11 cellular contexts compared by ENCODE assay signal in the genomic region with DNA sequence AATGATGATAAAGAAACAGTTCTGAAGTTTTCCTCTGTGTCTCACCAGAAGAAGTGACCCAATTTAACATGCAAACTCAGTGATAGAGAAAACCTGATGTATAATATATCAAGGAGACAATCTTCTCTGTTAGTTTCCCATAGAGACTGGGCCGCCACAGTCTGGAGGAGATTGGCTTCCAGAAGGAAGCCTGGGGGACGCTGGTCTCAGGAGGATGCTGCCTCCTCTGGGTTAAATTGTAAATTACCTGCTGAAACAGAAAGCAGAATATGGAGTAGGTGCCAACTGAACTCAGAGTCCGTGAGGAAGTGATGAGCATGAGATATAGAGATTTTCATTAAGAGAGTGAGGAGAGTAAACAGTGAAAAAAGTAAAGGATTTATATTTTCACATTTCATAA. TPM values are rescaled to one million over a fixed set of nuclear protein-coding genes. Genes with fewer than 3 reads are reported as not detected.
DNase-seq lines count a peak whose midpoint lies in the region; ATAC-seq and TF ChIP-seq lines count a peak whose summit lies in the region.
"Had no signal": no experiment of that assay in that cellular context is flagged by ENCODE, and none has a peak within 500 bp of the region (broad histone marks: within the 10 kb centered on the region; RNA-seq: fewer than 3 reads in every experiment).

No MANE protein-coding gene starts in this region.

- peaks cover 65% of the 10 kb centered on the region for H3K9me3 Mint-ChIP-seq in progenitor cell of endocrine pancreas (ENCODE audit: low read depth)
- H3K9me3 Mint-ChIP-seq: activated naive CD4-positive, alpha-beta T cell treated with anti-CD3 and anti-CD28 coated beads, Interleukin-2, amount 50 U/mL, for 24 hours had no signal

- no peaks in the 10 kb centered on the region for H3K4me1 Mint-ChIP-seq in progenitor cell of endocrine pancreas (ENCODE audit: low read depth)

- intact Hi-C loops in adrenal gland (cut with DNase I) = no loop called here

- peaks cover 6% of the 10 kb centered on the region for H3K36me3 Mint-ChIP-seq in progenitor cell of endocrine pancreas (ENCODE audit: insufficient read depth)

- H3K4me3 Mint-ChIP-seq in progenitor cell of endocrine pancreas (ENCODE audit: low read depth) = no peak overlapping the region
- H3K4me3 Mint-ChIP-seq: activated naive CD4-positive, alpha-beta T cell treated with anti-CD3 and anti-CD28 coated beads, Interleukin-2, amount 50 U/mL, for 24 hours had no signal

- 26 to 36% (median 31%) methylated on average over 3 of the region's 3 CpGs for WGBS in adrenal gland, 4 donors

- no peak overlapping the region for H3K4me3 ChIP-seq in adrenal gland

- no peaks in the 10 kb centered on the region for H3K27me3 Mint-ChIP-seq in progenitor cell of endocrine pancreas

- TF ChIP-seq POLR2A in adrenal gland (IDR thresholded peaks at IDR 0.05) = no peak

- H3K27ac ChIP-seq in adrenal gland = no peak overlapping the region
- H3K27ac ChIP-seq: HL-60 had no signal

- no peaks in the 10 kb centered on the region for H3K36me3 ChIP-seq in adrenal gland (replicated peaks in 1 of 2)

- no peak overlapping the region for H3K27ac Mint-ChIP-seq in progenitor cell of endocrine pancreas
- H3K27ac Mint-ChIP-seq: activated naive CD4-positive, alpha-beta T cell treated with anti-CD3 and anti-CD28 coated beads, Interleukin-2, amount 50 U/mL, for 24 hours had no signal

- peaks cover 4% of the 10 kb centered on the region for H3K27me3 ChIP-seq in adrenal gland

- TF ChIP-seq CTCF in progenitor cell of endocrine pancreas (IDR thresholded peaks at IDR 0.05; ENCODE audit: unreplicated experiment) (no peak), adrenal gland (IDR thresholded peaks at IDR 0.05) (no peak)

- DNase-seq in COLO668 (lab: John Stamatoyannopoulos, UW; ENCODE audit: unreplicated experiment) (peak; percentile 23), SW480 (ENCODE audit: low spot score) (peak; percentile 12), progenitor cell of endocrine pancreas (ENCODE audit: low spot score, unreplicated experiment) (no peak), adrenal gland (no peak), NCI-H2029 treated with DMSO at 0.1 percent for 48 hours (lab: John Stamatoyannopoulos, UW) (no peak), NK-92 (lab: John Stamatoyannopoulos, UW; ENCODE audit: unreplicated experiment) (no peak)

- H3K9me3 ChIP-seq in adrenal gland (replicated peaks in 1 of 3) = no peaks in the 10 kb centered on the region

- no peaks in the 10 kb centered on the region for H3K4me1 ChIP-seq in adrenal gland (replicated peaks in 1 of 2)

- peak; percentile 89 for ATAC-seq in GM18873 (IDR thresholded peaks at IDR 0.05; ENCODE audit: low FRiP score, unreplicated experiment)
- peak; percentile 79 for ATAC-seq in HG03039 (IDR thresholded peaks at IDR 0.05; ENCODE audit: unreplicated experiment)

RNA-seq across cellular contexts. Expression of gene OR14I1, which starts 15.8 kb away (rescaled TPM):
- total RNA-seq in progenitor cell of endocrine pancreas (not detected in 2 replicates), adrenal gland (not detected)
- not detected for polyA plus RNA-seq in adrenal gland
- polyA plus RNA-seq: thymus had no signal

RNA-seq across cellular contexts. Expression of gene OR2T27, which starts 31.5 kb away (rescaled TPM):
- not detected in 2 replicates for total RNA-seq in progenitor cell of endocrine pancreas
- not detected for total RNA-seq in adrenal gland
- not detected for polyA plus RNA-seq in adrenal gland
- polyA plus RNA-seq: thymus had no signal

RNA-seq across cellular contexts. Expression of gene OR2T35, which starts 41.7 kb away (rescaled TPM):
- total RNA-seq in progenitor cell of endocrine pancreas = not detected in 2 replicates
- not detected for total RNA-seq in adrenal gland
- polyA plus RNA-seq in adrenal gland = not detected
- polyA plus RNA-seq: thymus had no signal

RNA-seq across cellular contexts. Expression of gene OR2T11, which starts 51.9 kb away (rescaled TPM):
- not detected in 2 replicates for total RNA-seq in progenitor cell of endocrine pancreas
- not detected for total RNA-seq in adrenal gland
- polyA plus RNA-seq in adrenal gland = not detected
- polyA plus RNA-seq: thymus had no signal

Comparison
In these comparisons a context has a peak if more than half of its experiments do, and no peak if none do; other contexts are left out.
1. DNase-seq: peak in COLO668 (single experiment) and SW480 (single experiment); none in progenitor cell of endocrine pancreas (single experiment), adrenal gland (0 of 7), NCI-H2029 treated with DMSO at 0.1 percent for 48 hours (single experiment) and NK-92 (single experiment).